In genomic region chr2:236703310-236703709, GRCh38 we compare ENCODE assay signal across 17 cellular contexts.
"Had no signal": no experiment of that assay in that cellular context is flagged by ENCODE, and none has a peak within 500 bp of the region (broad histone marks: within the 10 kb centered on the region; RNA-seq: fewer than 3 reads in every experiment).

No MANE protein-coding gene starts in this region.

- H3K9me3 ChIP-seq: SK-N-SH had no signal

- H3K9ac ChIP-seq: KMS-11, SK-N-SH had no signal

- ATAC-seq: K562, Panc1, PC-3, Right ventricle myocardium inferior had no signal

- H3K27ac ChIP-seq: KMS-11 had no signal

- H3K4me2 ChIP-seq: KMS-11, SK-N-SH had no signal

- H3K4me3 ChIP-seq: K562 had no signal

- DNase-seq: Kasumi-1, MM.1S, NCI-H1092 treated with DMSO at 0.1 percent for 48 hours, NCI-H1436, NCI-H2081 treated with DMSO at 0.1 percent for 48 hours, NCI-H2171, NCI-H226, NCI-H446, NCI-H69, PC-3, SHP77 treated with DMSO at 0.1 percent for 48 hours, SK-N-SH, SW 1271 had no signal
